ENCODE assay signal across 1 cellular context in the genomic region with DNA sequence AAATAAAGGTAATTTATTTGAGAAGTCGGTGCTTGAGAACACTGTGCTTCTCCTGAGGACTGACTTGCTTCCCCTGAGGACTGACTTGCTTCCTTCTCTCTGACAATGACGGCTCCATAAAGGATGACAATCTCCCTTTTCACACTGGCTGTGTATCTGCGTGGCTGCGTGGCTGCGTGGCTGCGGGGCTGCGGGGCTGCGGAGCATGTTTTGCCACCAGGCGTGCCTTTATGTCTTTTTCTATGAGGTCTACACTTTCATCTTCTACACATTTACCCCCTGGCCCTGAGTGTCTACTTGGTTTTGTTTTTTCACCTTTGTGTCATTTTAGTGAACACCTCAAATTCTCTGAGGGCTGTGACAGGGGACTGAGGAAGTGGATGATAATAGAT.
TF ChIP-seq lines count a peak whose summit lies in the region.

No MANE protein-coding gene starts in this region.

TF ChIP-seq in K562, 482 proteins besides CTCF, POLR2A, EP300 and RAD21:
- TF ChIP-seq ZNF444 (CRISPR knock-in tag; IDR thresholded peaks at IDR 0.05) (0 out of 2 replicates have a peak, but pooled peaks have one; percentile 7), SPI1 (IDR thresholded peaks at IDR 0.05; ENCODE audit: borderline replicate concordance, low read depth, low read length) (peak; percentile 24; the same call in 1 of the 2 replicates), POLR3A (IDR thresholded peaks at IDR 0.05; ENCODE audit: borderline replicate concordance, extremely low read depth, insufficient read depth, insufficient read length) (no peak), CEBPG (CRISPR knock-in tag; IDR thresholded peaks at IDR 0.05) (no peak), CEBPG (tag; conservative IDR thresholded peaks at IDR 0.05 in 1 of 2, IDR thresholded peaks at IDR 0.05 in 1 of 2) (no peak), ILK (tag; IDR thresholded peaks at IDR 0.05; ENCODE audit: borderline replicate concordance, low read depth) (no peak)
- TF ChIP-seq, protein P1, sequence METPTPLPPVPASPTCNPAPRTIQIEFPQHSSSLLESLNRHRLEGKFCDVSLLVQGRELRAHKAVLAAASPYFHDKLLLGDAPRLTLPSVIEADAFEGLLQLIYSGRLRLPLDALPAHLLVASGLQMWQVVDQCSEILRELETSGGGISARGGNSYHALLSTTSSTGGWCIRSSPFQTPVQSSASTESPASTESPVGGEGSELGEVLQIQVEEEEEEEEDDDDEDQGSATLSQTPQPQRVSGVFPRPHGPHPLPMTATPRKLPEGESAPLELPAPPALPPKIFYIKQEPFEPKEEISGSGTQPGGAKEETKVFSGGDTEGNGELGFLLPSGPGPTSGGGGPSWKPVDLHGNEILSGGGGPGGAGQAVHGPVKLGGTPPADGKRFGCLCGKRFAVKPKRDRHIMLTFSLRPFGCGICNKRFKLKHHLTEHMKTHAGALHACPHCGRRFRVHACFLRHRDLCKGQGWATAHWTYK (CRISPR knock-in tag; IDR thresholded peaks at IDR 0.05) = peak; percentile 91
TF ChIP-seq in K562: peak in this region for 3.
